Comparison of ENCODE assay signal across 26 cellular contexts in the genomic region with DNA sequence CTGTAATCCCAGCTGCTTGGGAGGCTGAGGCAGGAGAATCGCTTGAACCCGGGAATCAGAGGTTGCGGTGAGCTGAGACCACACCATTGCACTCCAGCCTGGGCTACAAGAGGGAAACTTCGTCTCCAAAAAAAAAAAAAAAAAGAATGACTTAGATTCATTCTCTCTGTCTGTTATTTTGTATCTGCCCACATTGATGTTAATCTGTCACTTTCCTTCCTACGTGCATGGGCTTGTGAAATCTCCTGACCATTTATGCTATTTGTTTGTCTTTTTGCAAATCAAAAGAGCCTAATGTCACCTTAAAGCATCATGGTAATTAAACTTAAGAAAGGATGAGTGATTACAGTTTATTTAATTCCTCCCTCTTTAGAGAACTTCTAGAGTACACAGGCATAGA.
"Had no signal": no experiment of that assay in that cellular context is flagged by ENCODE, and none has a peak within 500 bp of the region (broad histone marks: within the 10 kb centered on the region; RNA-seq: fewer than 3 reads in every experiment).

No MANE protein-coding gene starts in this region.

- H3K9me3 ChIP-seq: body of pancreas had no signal

- H3K27ac ChIP-seq: body of pancreas, KMS-11, SK-N-MC had no signal

- H3K27me3 ChIP-seq: body of pancreas had no signal

- H3K9me3 Mint-ChIP-seq: activated naive CD4-positive, alpha-beta T cell treated with anti-CD3 and anti-CD28 coated beads, Interleukin-2, amount 50 U/mL, for 24 hours; T-cell had no signal

- H3K36me3 Mint-ChIP-seq: T-cell had no signal

- ATAC-seq: activated CD8-positive, alpha-beta T cell treated with anti-CD3 and anti-CD28 coated beads, Interleukin-2, amount 10 ng/mL, durations not matched to agents 7 days and 5 days; body of pancreas; Panc1; Right ventricle myocardium inferior; T-cell had no signal

- H3K4me3 Mint-ChIP-seq: activated CD8-positive, alpha-beta T cell treated with anti-CD3 and anti-CD28 coated beads, Interleukin-2, amount 10 ng/mL, durations not matched to agents 7 days and 5 days; activated naive CD4-positive, alpha-beta T cell treated with anti-CD3 and anti-CD28 coated beads, Interleukin-2, amount 50 U/mL, for 24 hours; activated T-helper 1 cell treated with anti-CD3 and anti-CD28 coated beads, Interleukin-12 subunit alpha, Interleukin-12 subunit beta, Interleukin-2, Interleukin-4 antibody, amounts not matched to agents 30 ng/mL and 10 ng/mL and 1 ng/mL, durations not matched to agents 14 hours and 24 hours and 36 hours; T-cell had no signal

- DNase-seq: activated CD4-positive, alpha-beta T cell treated with anti-CD3 and anti-CD28 coated beads, Interleukin-2, amount 50 U/mL, for 1 hour; activated CD4-positive, CD25-positive, alpha-beta regulatory T cell; activated CD8-positive, alpha-beta memory T cell treated with anti-CD3 and anti-CD28 coated beads, Interleukin-2, amount 50 U/mL, for 48 hours; activated CD8-positive, alpha-beta T cell treated with anti-CD3 and anti-CD28 coated beads, Interleukin-2, amount 10 ng/mL, durations not matched to agents 7 days and 5 days; activated effector memory CD4-positive, alpha-beta T cell treated with Interleukin-2 at 50 U/mL for 16 hours; activated naive CD4-positive, alpha-beta T cell; activated T-cell treated with anti-CD3 and anti-CD28 coated beads, Interleukin-2, amount 50 U/mL, for 1 hour; aorta; body of pancreas; central memory CD4-positive, alpha-beta T cell; NCI-H1092; NCI-H1930; NCI-H2107; NCI-H524; NCI-H748 treated with DMSO at 0.1 percent for 48 hours; OCI-M1; RPMI8226; T-cell; T-helper 2 cell; T1000 had no signal

- H3K4me3 ChIP-seq: body of pancreas, SK-N-MC had no signal

- H3K4me2 ChIP-seq: KMS-11 had no signal

- H3K27ac Mint-ChIP-seq: activated CD8-positive, alpha-beta T cell treated with anti-CD3 and anti-CD28 coated beads, Interleukin-2, amount 10 ng/mL, durations not matched to agents 7 days and 5 days; activated naive CD4-positive, alpha-beta T cell treated with anti-CD3 and anti-CD28 coated beads, Interleukin-2, amount 50 U/mL, for 24 hours; activated T-helper 1 cell treated with anti-CD3 and anti-CD28 coated beads, Interleukin-12 subunit alpha, Interleukin-12 subunit beta, Interleukin-2, Interleukin-4 antibody, amounts not matched to agents 30 ng/mL and 10 ng/mL and 1 ng/mL, durations not matched to agents 14 hours and 24 hours and 36 hours; T-cell had no signal

- H3K9ac ChIP-seq: KMS-11 had no signal
